Comparison of ENCODE assay signal across 28 cellular contexts in genomic region chr2:15565392-15565791, GRCh38.
"Had no signal": no experiment of that assay in that cellular context is flagged by ENCODE, and none has a peak within 500 bp of the region (broad histone marks: within the 10 kb centered on the region; RNA-seq: fewer than 3 reads in every experiment).

No MANE protein-coding gene starts in this region.

- H3K27me3 ChIP-seq: colonic mucosa, dorsolateral prefrontal cortex, esophagus muscularis mucosa, esophagus squamous epithelium, foreskin keratinocyte, gastrocnemius medialis, gastroesophageal sphincter, heart left ventricle had no signal

- H3K9me3 ChIP-seq: colonic mucosa, esophagus muscularis mucosa, esophagus squamous epithelium, gastrocnemius medialis, gastroesophageal sphincter, heart left ventricle, heart right ventricle had no signal

- H3K4me3 ChIP-seq: colonic mucosa, coronary artery, dorsolateral prefrontal cortex, esophagus muscularis mucosa, esophagus squamous epithelium, gastrocnemius medialis, gastroesophageal sphincter, heart left ventricle, heart right ventricle had no signal

- H3K4me1 ChIP-seq: colonic mucosa, foreskin keratinocyte had no signal

- FAIRE-seq: colon, endometrium, endothelial cell of umbilical vein, frontal cortex had no signal

- H3K27ac ChIP-seq: colonic mucosa, coronary artery, dorsolateral prefrontal cortex, epithelial cell of prostate, esophagus muscularis mucosa, esophagus squamous epithelium, foreskin keratinocyte, gastrocnemius medialis, gastroesophageal sphincter, heart left ventricle, heart right ventricle had no signal

- DNase-seq: colonic mucosa; cortex of kidney; dermis blood vessel endothelial cell; dorsolateral prefrontal cortex; effector CD4-positive, alpha-beta T cell; effector CD8-positive, alpha-beta T cell; effector memory CD4-positive, alpha-beta T cell; effector memory CD8-positive, alpha-beta T cell; endodermal cell; erythroblast; esophagus squamous epithelium; foreskin fibroblast; foreskin keratinocyte; foreskin melanocyte; gastrocnemius medialis; glutamatergic neuron; head of caudate nucleus; heart left ventricle; heart right ventricle had no signal

- ATAC-seq: effector memory CD8-positive, alpha-beta T cell; esophagus mucosa; foreskin keratinocyte; gastrocnemius medialis; gastroesophageal sphincter; heart left ventricle; heart right ventricle had no signal

- H3K36me3 ChIP-seq: colonic mucosa, esophagus muscularis mucosa, esophagus squamous epithelium, gastrocnemius medialis, gastroesophageal sphincter, heart left ventricle, heart right ventricle had no signal
